Comparison of ENCODE assay signal across 12 cellular contexts in genomic region chr9:12718482-12719026, GRCh38.
DNase-seq lines count a peak whose midpoint lies in the region; ATAC-seq and TF ChIP-seq lines count a peak whose summit lies in the region.
"Had no signal": no experiment of that assay in that cellular context is flagged by ENCODE, and none has a peak within 500 bp of the region (broad histone marks: within the 10 kb centered on the region; RNA-seq: fewer than 3 reads in every experiment).

No MANE protein-coding gene starts in this region.

- no peaks in the 10 kb centered on the region for H3K9me2 ChIP-seq in Loucy (replicated peaks; ENCODE audit: low read depth, low read length)

- peaks cover 19% of the 10 kb centered on the region for H3K4me1 ChIP-seq in Loucy (ENCODE audit: insufficient read depth, low read length, poor library complexity, severe bottlenecking)

- peak; percentile 53 for DNase-seq in AG04449 (ENCODE audit: low read depth, low spot score)
- peak; percentile 62 to 66 for DNase-seq in cardiac fibroblast (ENCODE audit: low read depth in 2 of 2)
- peak; percentile 73 for DNase-seq in inferior parietal cortex (ENCODE audit: extremely low spot score)
- no peak for DNase-seq in DMS153 treated with DMSO at 0.1 percent for 48 hours (lab: John Stamatoyannopoulos, UW; ENCODE audit: unreplicated experiment)
- DNase-seq in NCI-H1436 (lab: John Stamatoyannopoulos, UW), result no peak
- no peak for DNase-seq in DMS153 (lab: John Stamatoyannopoulos, UW)
- DNase-seq: activated CD4-positive, alpha-beta memory T cell treated with anti-CD3 and anti-CD28 coated beads for 36 hours; AML-193; GOT3 had no signal

- H3K79me2 ChIP-seq in Loucy (ENCODE audit: insufficient read depth, low read length), result no peaks in the 10 kb centered on the region

- H4K20me1 ChIP-seq in Loucy (ENCODE audit: insufficient read depth, low read length, poor library complexity, severe bottlenecking), result no peaks in the 10 kb centered on the region

- H3K4me3 ChIP-seq in AG04449 (ENCODE audit: low read depth, low read length) (no peak overlapping the region; the same call in 1 of the 2 replicates), Loucy (ENCODE audit: low read length, poor library complexity, severe bottlenecking) (no peak overlapping the region), cardiac fibroblast (replicated peaks in 1 of 2; ENCODE audit: low read depth in 2 of 2, low read length in 2 of 2) (no peak overlapping the region)
- H3K4me3 ChIP-seq: thoracic aorta had no signal

- TF ChIP-seq CTCF in AG04449 (IDR thresholded peaks at IDR 0.05; ENCODE audit: insufficient read depth, low read length, missing control alignments), result no peak
- TF ChIP-seq CTCF in Loucy (conservative IDR thresholded peaks at IDR 0.05; ENCODE audit: low read length), result no peak
- no peak for TF ChIP-seq CTCF in cardiac fibroblast (IDR thresholded peaks at IDR 0.05; ENCODE audit: low read depth, low read length)

- POLR2A ChIA-PET in AG04449 (lab: Yijun Ruan, JAX), result no interaction called here

- CTCF ChIA-PET in AG04449 (lab: Yijun Ruan, JAX), result interaction anchor here (1.1 to 15.8 kb wide), 22 partner anchors 10 to 420 kb away, joined by 3 to 255 read pairs (median 6); partner anchors contain the start of gene LURAP1L

- no peak for ATAC-seq in GM18517 (IDR thresholded peaks at IDR 0.05; ENCODE audit: unreplicated experiment)

- peak overlapping the region; percentile 38 for H3K4me2 ChIP-seq in Loucy (ENCODE audit: low read depth, low read length, poor library complexity, severe bottlenecking)

- H3K9me3 ChIP-seq in Loucy (ENCODE audit: insufficient read depth, low read depth, low read length), result no peaks in the 10 kb centered on the region
- H3K9me3 ChIP-seq: thoracic aorta had no signal

- no peaks in the 10 kb centered on the region for H3F3A ChIP-seq in Loucy (ENCODE audit: low read depth)

- no peak overlapping the region for H3K9ac ChIP-seq in Loucy (ENCODE audit: low read depth, low read length, poor library complexity, severe bottlenecking)

- H3K36me3 ChIP-seq in Loucy (ENCODE audit: insufficient read depth, low read length), result no peaks in the 10 kb centered on the region
- H3K36me3 ChIP-seq: thoracic aorta had no signal

- H2AFZ ChIP-seq in Loucy (ENCODE audit: low read length), result peak overlapping the region; percentile 59

- no peaks in the 10 kb centered on the region for H3K27me3 ChIP-seq in Loucy (ENCODE audit: insufficient read depth, low read length, poor library complexity, severe bottlenecking)

Comparison
In these comparisons a context has a peak if more than half of its experiments do, and no peak if none do; other contexts are left out.
1. DNase-seq: peak in AG04449 (single experiment), cardiac fibroblast (2 of 2) and inferior parietal cortex (single experiment); none in DMS153 treated with DMSO at 0.1 percent for 48 hours (single experiment), NCI-H1436 (single experiment) and DMS153 (single experiment).